ENCODE assay signal across 33 cellular contexts in the genomic region with DNA sequence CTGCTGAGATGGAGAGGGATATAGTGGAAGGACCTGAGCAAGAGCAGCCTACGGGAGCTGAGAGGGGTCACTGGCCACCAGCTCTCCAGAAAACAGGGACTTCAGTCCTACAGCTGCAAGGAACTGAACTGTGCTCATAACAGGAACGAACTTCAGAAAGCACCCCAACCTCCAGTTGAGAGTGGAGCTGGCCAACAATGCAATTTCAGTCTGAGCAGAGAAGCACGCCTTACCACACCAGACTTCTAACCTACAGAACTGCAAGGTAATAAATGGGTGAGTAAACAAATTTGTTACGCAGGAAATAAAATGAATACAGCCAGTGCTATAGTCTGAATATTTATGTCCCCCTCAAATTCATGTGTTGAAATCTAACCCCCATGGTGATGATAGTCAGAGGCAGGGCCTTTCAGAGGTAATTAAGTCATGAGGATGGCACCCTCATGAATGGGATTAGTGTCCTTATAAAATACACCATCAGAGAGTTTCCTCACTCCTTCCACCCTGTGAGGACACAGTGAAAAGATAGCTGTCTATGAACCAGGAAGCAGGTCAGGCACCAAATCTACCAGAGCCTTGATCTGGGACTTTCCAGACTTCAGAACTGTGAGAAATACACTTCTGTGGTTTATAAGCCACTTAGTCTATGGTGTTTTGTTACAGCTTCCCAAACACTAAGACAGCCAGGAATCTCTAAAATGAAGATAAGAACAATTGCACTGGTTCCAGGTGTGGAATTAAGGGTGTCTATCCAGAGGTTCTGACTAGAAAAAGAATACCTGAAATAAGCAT. TPM values are rescaled to one million over a fixed set of nuclear protein-coding genes. Genes with fewer than 3 reads are reported as not detected.
DNase-seq lines count a peak whose midpoint lies in the region; ATAC-seq and TF ChIP-seq lines count a peak whose summit lies in the region.
"Had no signal": no experiment of that assay in that cellular context is flagged by ENCODE, and none has a peak within 500 bp of the region (broad histone marks: within the 10 kb centered on the region; RNA-seq: fewer than 3 reads in every experiment).

No MANE protein-coding gene starts in this region.

- no peaks in the 10 kb centered on the region for H3K9me3 ChIP-seq in testis
- H3K9me3 ChIP-seq: colonic mucosa, psoas muscle, thoracic aorta had no signal

- H3K27ac Mint-ChIP-seq in activated CD8-positive, alpha-beta memory T cell treated with anti-CD3 and anti-CD28 coated beads, Interleukin-2, amount 10 ng/mL, durations not matched to agents 7 days and 5 days = no peak overlapping the region
- H3K27ac Mint-ChIP-seq in activated T-helper 1 cell treated with anti-CD3 and anti-CD28 coated beads, Interleukin-12 subunit alpha, Interleukin-12 subunit beta, Interleukin-2, Interleukin-4 antibody, amounts not matched to agents 30 ng/mL and 10 ng/mL and 1 ng/mL, durations not matched to agents 14 hours and 24 hours and 36 hours = no peak overlapping the region
- no peak overlapping the region for H3K27ac Mint-ChIP-seq in memory B cell
- H3K27ac Mint-ChIP-seq: activated naive CD8-positive, alpha-beta T cell treated with anti-CD3 and anti-CD28 coated beads, Interleukin-2, amount 10 ng/mL, durations not matched to agents 7 days and 5 days; activated T-cell treated with anti-CD3 and anti-CD28 coated beads, Interleukin-2, amount 50 U/mL, for 24 hours; mesothelial cell of epicardium; stimulated activated effector memory CD8-positive, alpha-beta T cell treated with anti-CD3 and anti-CD28 coated beads, Interleukin-12 subunit alpha, Interleukin-12 subunit beta, amount 100 ng/mL, for 72 hours had no signal

- H3K27me3 Mint-ChIP-seq in activated CD8-positive, alpha-beta memory T cell treated with anti-CD3 and anti-CD28 coated beads, Interleukin-2, amount 10 ng/mL, durations not matched to agents 7 days and 5 days = no peaks in the 10 kb centered on the region
- H3K27me3 Mint-ChIP-seq in activated T-helper 1 cell treated with anti-CD3 and anti-CD28 coated beads, Interleukin-12 subunit alpha, Interleukin-12 subunit beta, Interleukin-2, Interleukin-4 antibody, amounts not matched to agents 30 ng/mL and 10 ng/mL and 1 ng/mL, durations not matched to agents 14 hours and 24 hours and 36 hours (ENCODE audit: insufficient read depth) = no peaks in the 10 kb centered on the region
- no peaks in the 10 kb centered on the region for H3K27me3 Mint-ChIP-seq in memory B cell
- H3K27me3 Mint-ChIP-seq: activated naive CD8-positive, alpha-beta T cell treated with anti-CD3 and anti-CD28 coated beads, Interleukin-2, amount 10 ng/mL, durations not matched to agents 7 days and 5 days; activated T-cell treated with anti-CD3 and anti-CD28 coated beads, Interleukin-2, amount 50 U/mL, for 24 hours had no signal

- 79 to 93% methylated on average over 4 of the region's 4 CpGs for WGBS in testis, 2 donors
- WGBS in lower leg skin, 2 donors = 82 to 93% methylated on average over 4 of the region's 4 CpGs

- CTCF ChIA-PET in activated CD8-positive, alpha-beta memory T cell treated with anti-CD3 and anti-CD28 coated beads, Interleukin-2, amount 10 ng/mL, durations not matched to agents 7 days and 5 days (lab: Charles Lee) = no interaction called here

- no peak overlapping the region for H3K4me3 ChIP-seq in testis
- H3K4me3 ChIP-seq in lower leg skin (ENCODE audit: low read depth, poor library complexity, severe bottlenecking) = no peak overlapping the region
- H3K4me3 ChIP-seq: cardiac muscle cell, colonic mucosa, psoas muscle, thoracic aorta had no signal

- no peaks in the 10 kb centered on the region for H3K36me3 Mint-ChIP-seq in activated CD8-positive, alpha-beta memory T cell treated with anti-CD3 and anti-CD28 coated beads, Interleukin-2, amount 10 ng/mL, durations not matched to agents 7 days and 5 days
- no peaks in the 10 kb centered on the region for H3K36me3 Mint-ChIP-seq in activated T-helper 1 cell treated with anti-CD3 and anti-CD28 coated beads, Interleukin-12 subunit alpha, Interleukin-12 subunit beta, Interleukin-2, Interleukin-4 antibody, amounts not matched to agents 30 ng/mL and 10 ng/mL and 1 ng/mL, durations not matched to agents 14 hours and 24 hours and 36 hours (ENCODE audit: low read depth)
- H3K36me3 Mint-ChIP-seq in memory B cell = no peaks in the 10 kb centered on the region
- H3K36me3 Mint-ChIP-seq: activated naive CD8-positive, alpha-beta T cell treated with anti-CD3 and anti-CD28 coated beads, Interleukin-2, amount 10 ng/mL, durations not matched to agents 7 days and 5 days; naive thymus-derived CD8-positive, alpha-beta T cell; stimulated activated effector memory CD8-positive, alpha-beta T cell treated with anti-CD3 and anti-CD28 coated beads, Interleukin-12 subunit alpha, Interleukin-12 subunit beta, amount 100 ng/mL, for 72 hours had no signal

- DNase-seq in activated CD8-positive, alpha-beta memory T cell treated with anti-CD3 and anti-CD28 coated beads, Interleukin-2, amount 10 ng/mL, durations not matched to agents 7 days and 5 days = peak; percentile 29
- DNase-seq in activated CD8-positive, alpha-beta memory T cell treated with anti-CD3 and anti-CD28 coated beads for 24 hours = no peak
- peak; percentile 11 for DNase-seq in activated T-helper 1 cell treated with anti-CD3 and anti-CD28 coated beads, Interleukin-12 subunit alpha, Interleukin-12 subunit beta, Interleukin-2, Interleukin-4 antibody, amounts not matched to agents 30 ng/mL and 10 ng/mL and 1 ng/mL, durations not matched to agents 14 hours and 24 hours and 36 hours (ENCODE audit: low spot score)
- DNase-seq in memory B cell (ENCODE audit: low spot score in 2 of 2) (no peak), testis (peak; percentile 4), lower leg skin (ENCODE audit: low spot score in 2 of 2) (no peak), NCI-H2171 (lab: John Stamatoyannopoulos, UW) (no peak)
- DNase-seq: activated CD4-positive, alpha-beta T cell treated with anti-CD3 and anti-CD28 coated beads for 48 hours; activated gamma-delta T cell; activated naive CD8-positive, alpha-beta T cell treated with anti-CD3 and anti-CD28 coated beads, Interleukin-2, amount 10 ng/mL, durations not matched to agents 7 days and 5 days; activated T-cell treated with anti-CD3 and anti-CD28 coated beads, Interleukin-2, amount 50 U/mL, for 24 hours; aorta; colonic mucosa; DMS79 treated with DMSO at 0.1 percent for 48 hours; effector memory CD4-positive, alpha-beta T cell; erythroblast; GF-D8; KG1; left ventricle myocardium superior; naive thymus-derived CD8-positive, alpha-beta T cell; NCI-H1417 treated with DMSO at 0.1 percent for 48 hours; NCI-H2029 treated with DMSO at 0.1 percent for 48 hours; NCI-H2227 treated with DMSO at 0.1 percent for 48 hours; NCI-H526; psoas muscle; SHP77; T1000 had no signal

- no peaks in the 10 kb centered on the region for H3K27me3 ChIP-seq in testis
- H3K27me3 ChIP-seq: cardiac muscle cell, colonic mucosa had no signal

- H3K4me1 Mint-ChIP-seq in activated CD8-positive, alpha-beta memory T cell treated with anti-CD3 and anti-CD28 coated beads, Interleukin-2, amount 10 ng/mL, durations not matched to agents 7 days and 5 days = peaks cover 6% of the 10 kb centered on the region
- H3K4me1 Mint-ChIP-seq in activated T-helper 1 cell treated with anti-CD3 and anti-CD28 coated beads, Interleukin-12 subunit alpha, Interleukin-12 subunit beta, Interleukin-2, Interleukin-4 antibody, amounts not matched to agents 30 ng/mL and 10 ng/mL and 1 ng/mL, durations not matched to agents 14 hours and 24 hours and 36 hours (ENCODE audit: low read depth) = peaks cover 22% of the 10 kb centered on the region
- peaks cover 9% of the 10 kb centered on the region for H3K4me1 Mint-ChIP-seq in memory B cell
- H3K4me1 Mint-ChIP-seq: activated naive CD8-positive, alpha-beta T cell treated with anti-CD3 and anti-CD28 coated beads, Interleukin-2, amount 10 ng/mL, durations not matched to agents 7 days and 5 days; mesothelial cell of epicardium; stimulated activated effector memory CD8-positive, alpha-beta T cell treated with anti-CD3 and anti-CD28 coated beads, Interleukin-12 subunit alpha, Interleukin-12 subunit beta, amount 100 ng/mL, for 72 hours had no signal

- no peaks in the 10 kb centered on the region for H3K36me3 ChIP-seq in testis (ENCODE audit: low read depth, missing control alignments)
- H3K36me3 ChIP-seq: cardiac muscle cell, colonic mucosa, thoracic aorta had no signal

- TF ChIP-seq POLR2A in testis (IDR thresholded peaks at IDR 0.05) = no peak
- no peak for TF ChIP-seq POLR2A in lower leg skin (IDR thresholded peaks at IDR 0.05)

- no peak overlapping the region for H3K4me3 Mint-ChIP-seq in activated CD8-positive, alpha-beta memory T cell treated with anti-CD3 and anti-CD28 coated beads, Interleukin-2, amount 10 ng/mL, durations not matched to agents 7 days and 5 days
- H3K4me3 Mint-ChIP-seq in activated T-helper 1 cell treated with anti-CD3 and anti-CD28 coated beads, Interleukin-12 subunit alpha, Interleukin-12 subunit beta, Interleukin-2, Interleukin-4 antibody, amounts not matched to agents 30 ng/mL and 10 ng/mL and 1 ng/mL, durations not matched to agents 14 hours and 24 hours and 36 hours = no peak overlapping the region
- no peak overlapping the region for H3K4me3 Mint-ChIP-seq in memory B cell
- H3K4me3 Mint-ChIP-seq: activated naive CD8-positive, alpha-beta T cell treated with anti-CD3 and anti-CD28 coated beads, Interleukin-2, amount 10 ng/mL, durations not matched to agents 7 days and 5 days; activated T-cell treated with anti-CD3 and anti-CD28 coated beads, Interleukin-2, amount 50 U/mL, for 24 hours; mesothelial cell of epicardium; naive thymus-derived CD8-positive, alpha-beta T cell; stimulated activated effector memory CD8-positive, alpha-beta T cell treated with anti-CD3 and anti-CD28 coated beads, Interleukin-12 subunit alpha, Interleukin-12 subunit beta, amount 100 ng/mL, for 72 hours had no signal

- no peak overlapping the region for H3K27ac ChIP-seq in testis
- H3K27ac ChIP-seq: cardiac muscle cell, colonic mucosa, psoas muscle, thoracic aorta had no signal

- TF ChIP-seq CTCF in testis (IDR thresholded peaks at IDR 0.05) = no peak
- TF ChIP-seq CTCF in lower leg skin (IDR thresholded peaks at IDR 0.05) = no peak

- H3K9me3 Mint-ChIP-seq in activated CD8-positive, alpha-beta memory T cell treated with anti-CD3 and anti-CD28 coated beads, Interleukin-2, amount 10 ng/mL, durations not matched to agents 7 days and 5 days (ENCODE audit: low read depth) = no peaks in the 10 kb centered on the region
- H3K9me3 Mint-ChIP-seq in activated T-helper 1 cell treated with anti-CD3 and anti-CD28 coated beads, Interleukin-12 subunit alpha, Interleukin-12 subunit beta, Interleukin-2, Interleukin-4 antibody, amounts not matched to agents 30 ng/mL and 10 ng/mL and 1 ng/mL, durations not matched to agents 14 hours and 24 hours and 36 hours = no peaks in the 10 kb centered on the region
- no peaks in the 10 kb centered on the region for H3K9me3 Mint-ChIP-seq in memory B cell
- H3K9me3 Mint-ChIP-seq: activated naive CD8-positive, alpha-beta T cell treated with anti-CD3 and anti-CD28 coated beads, Interleukin-2, amount 10 ng/mL, durations not matched to agents 7 days and 5 days; activated T-cell treated with anti-CD3 and anti-CD28 coated beads, Interleukin-2, amount 50 U/mL, for 24 hours; mesothelial cell of epicardium; naive thymus-derived CD8-positive, alpha-beta T cell; stimulated activated effector memory CD8-positive, alpha-beta T cell treated with anti-CD3 and anti-CD28 coated beads, Interleukin-12 subunit alpha, Interleukin-12 subunit beta, amount 100 ng/mL, for 72 hours had no signal

- intact Hi-C loops in activated T-helper 1 cell treated with anti-CD3 and anti-CD28 coated beads, Interleukin-12 subunit alpha, Interleukin-12 subunit beta, Interleukin-2, Interleukin-4 antibody, amounts not matched to agents 30 ng/mL and 10 ng/mL and 1 ng/mL, durations not matched to agents 14 hours and 24 hours and 36 hours (cut with micrococcal nuclease) = no loop called here
- intact Hi-C loops in testis (cut with DNase I; ENCODE audit: low total_unique reads) (no loop called here), lower leg skin (cut with DNase I; ENCODE audit: low total_unique reads) (no loop called here)

- ATAC-seq in activated CD8-positive, alpha-beta memory T cell treated with anti-CD3 and anti-CD28 coated beads, Interleukin-2, amount 10 ng/mL, durations not matched to agents 7 days and 5 days = no peak
- ATAC-seq in memory B cell (ENCODE audit: low read depth) = peak; percentile 48
- no peak for ATAC-seq in HG02798 (IDR thresholded peaks at IDR 0.05; ENCODE audit: poor library complexity, unreplicated experiment)
- ATAC-seq: left ventricle myocardium superior; Panc1; psoas muscle; stimulated activated effector memory CD8-positive, alpha-beta T cell treated with anti-CD3 and anti-CD28 coated beads, Interleukin-12 subunit alpha, Interleukin-12 subunit beta, amount 100 ng/mL, for 72 hours had no signal

- no peaks in the 10 kb centered on the region for H3K4me1 ChIP-seq in testis
- H3K4me1 ChIP-seq: colonic mucosa had no signal

RNA-seq across cellular contexts. Expression of gene SYNM, which starts 58.6 kb away (rescaled TPM):
- total RNA-seq in activated CD8-positive, alpha-beta memory T cell treated with anti-CD3 and anti-CD28 coated beads, Interleukin-2, amount 10 ng/mL, durations not matched to agents 7 days and 5 days = 1 to 10 TPM; 1.5 TPM
- total RNA-seq in activated T-helper 1 cell treated with anti-CD3 and anti-CD28 coated beads, Interleukin-12 subunit alpha, Interleukin-12 subunit beta, Interleukin-2, Interleukin-4 antibody, amounts not matched to agents 30 ng/mL and 10 ng/mL and 1 ng/mL, durations not matched to agents 14 hours and 24 hours and 36 hours = 2.0 and 2.2 TPM in 2 replicates
- total RNA-seq in testis = 10 to 100 TPM in 1 of 2 donors, 1 to 10 TPM in 1; 10.0 to 11.1 TPM
- 17.9 TPM for polyA plus RNA-seq in testis (ENCODE audit: insufficient read depth, low read depth, low replicate concordance)
- 10 to 100 TPM in 2 of 4 donors, 1 to 10 TPM in 2; 4.7 to 32.8 (median 10.7) TPM for total RNA-seq in lower leg skin

Comparison
In these comparisons a context has a peak if more than half of its experiments do, and no peak if none do; other contexts are left out.
1. DNase-seq: peak in activated CD8-positive, alpha-beta memory T cell treated with anti-CD3 and anti-CD28 coated beads, Interleukin-2, amount 10 ng/mL, durations not matched to agents 7 days and 5 days (single experiment), activated T-helper 1 cell treated with anti-CD3 and anti-CD28 coated beads, Interleukin-12 subunit alpha, Interleukin-12 subunit beta, Interleukin-2, Interleukin-4 antibody, amounts not matched to agents 30 ng/mL and 10 ng/mL and 1 ng/mL, durations not matched to agents 14 hours and 24 hours and 36 hours (single experiment) and testis (single experiment); none in activated CD8-positive, alpha-beta memory T cell treated with anti-CD3 and anti-CD28 coated beads for 24 hours (single experiment), memory B cell (0 of 2), lower leg skin (0 of 2) and NCI-H2171 (single experiment).